Comparison of ENCODE assay signal across 3 cellular contexts in the genomic region with DNA sequence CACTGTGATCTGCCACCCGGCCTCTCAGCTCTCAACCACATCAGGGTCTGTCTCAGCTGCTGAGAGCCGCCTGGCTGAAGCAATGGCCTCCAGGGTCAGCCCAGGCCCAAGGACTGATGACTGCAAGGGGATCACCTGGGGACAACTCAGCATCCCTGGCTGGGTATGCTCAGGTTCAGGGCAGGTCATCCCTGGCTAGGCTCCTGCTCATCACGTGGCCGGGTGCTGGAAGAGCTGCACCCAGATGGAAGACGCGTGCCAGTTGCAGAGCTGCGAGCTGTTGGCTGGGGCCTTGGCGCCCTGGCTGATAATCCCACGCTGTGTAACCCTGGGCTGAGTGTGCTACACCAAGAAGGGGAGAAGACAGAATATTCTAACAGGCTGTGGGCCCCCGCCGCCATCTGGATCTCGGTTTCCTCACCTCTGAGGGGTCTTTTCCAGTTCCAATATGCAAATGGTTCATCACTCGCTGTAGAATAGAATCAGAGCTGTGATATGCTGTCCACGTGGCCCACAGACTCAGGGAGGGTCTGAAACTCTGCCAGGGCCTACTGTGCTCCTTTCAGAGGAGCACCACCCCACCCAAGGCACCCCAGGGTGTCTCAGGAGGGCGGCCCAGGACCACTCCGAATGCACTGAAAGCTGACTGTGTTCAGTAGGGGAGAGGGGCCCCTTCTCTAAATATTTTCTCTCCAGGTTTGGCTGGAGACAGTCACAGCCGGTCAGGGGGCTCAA.
TF ChIP-seq lines count a peak whose summit lies in the region.

No MANE protein-coding gene starts in this region.

TF ChIP-seq in SK-N-SH, 30 proteins besides CTCF, POLR2A, EP300 and RAD21 (continued from another document):
- TF ChIP-seq POLR2AphosphoS5 (IDR thresholded peaks at IDR 0.05; ENCODE audit: low read depth, low read length) (no peak), TAF1 (IDR thresholded peaks at IDR 0.05; ENCODE audit: borderline replicate concordance, low read depth, low read length) (no peak)
- TF ChIP-seq, protein P1, sequence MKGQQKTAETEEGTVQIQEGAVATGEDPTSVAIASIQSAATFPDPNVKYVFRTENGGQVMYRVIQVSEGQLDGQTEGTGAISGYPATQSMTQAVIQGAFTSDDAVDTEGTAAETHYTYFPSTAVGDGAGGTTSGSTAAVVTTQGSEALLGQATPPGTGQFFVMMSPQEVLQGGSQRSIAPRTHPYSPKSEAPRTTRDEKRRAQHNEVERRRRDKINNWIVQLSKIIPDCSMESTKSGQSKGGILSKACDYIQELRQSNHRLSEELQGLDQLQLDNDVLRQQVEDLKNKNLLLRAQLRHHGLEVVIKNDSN (IDR thresholded peaks at IDR 0.05; ENCODE audit: borderline replicate concordance, low read depth): no peak
- TF ChIP-seq, protein P2, sequence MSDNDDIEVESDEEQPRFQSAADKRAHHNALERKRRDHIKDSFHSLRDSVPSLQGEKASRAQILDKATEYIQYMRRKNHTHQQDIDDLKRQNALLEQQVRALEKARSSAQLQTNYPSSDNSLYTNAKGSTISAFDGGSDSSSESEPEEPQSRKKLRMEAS (IDR thresholded peaks at IDR 0.05; ENCODE audit: low read depth): no peak

TF ChIP-seq in SK-N-SH treated with all-trans-retinoic acid at 6 μM for 48 hours, 23 proteins besides CTCF, POLR2A, EP300 and RAD21:
- TF ChIP-seq, protein P3, sequence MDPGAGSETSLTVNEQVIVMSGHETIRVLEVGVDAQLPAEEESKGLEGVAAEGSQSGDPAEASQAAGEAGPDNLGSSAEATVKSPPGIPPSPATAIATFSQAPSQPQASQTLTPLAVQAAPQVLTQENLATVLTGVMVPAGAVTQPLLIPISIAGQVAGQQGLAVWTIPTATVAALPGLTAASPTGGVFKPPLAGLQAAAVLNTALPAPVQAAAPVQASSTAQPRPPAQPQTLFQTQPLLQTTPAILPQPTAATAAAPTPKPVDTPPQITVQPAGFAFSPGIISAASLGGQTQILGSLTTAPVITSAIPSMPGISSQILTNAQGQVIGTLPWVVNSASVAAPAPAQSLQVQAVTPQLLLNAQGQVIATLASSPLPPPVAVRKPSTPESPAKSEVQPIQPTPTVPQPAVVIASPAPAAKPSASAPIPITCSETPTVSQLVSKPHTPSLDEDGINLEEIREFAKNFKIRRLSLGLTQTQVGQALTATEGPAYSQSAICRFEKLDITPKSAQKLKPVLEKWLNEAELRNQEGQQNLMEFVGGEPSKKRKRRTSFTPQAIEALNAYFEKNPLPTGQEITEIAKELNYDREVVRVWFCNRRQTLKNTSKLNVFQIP (CRISPR knock-in tag; IDR thresholded peaks at IDR 0.05; ENCODE audit: borderline replicate concordance, low read depth): no peak
- TF ChIP-seq, protein P4, sequence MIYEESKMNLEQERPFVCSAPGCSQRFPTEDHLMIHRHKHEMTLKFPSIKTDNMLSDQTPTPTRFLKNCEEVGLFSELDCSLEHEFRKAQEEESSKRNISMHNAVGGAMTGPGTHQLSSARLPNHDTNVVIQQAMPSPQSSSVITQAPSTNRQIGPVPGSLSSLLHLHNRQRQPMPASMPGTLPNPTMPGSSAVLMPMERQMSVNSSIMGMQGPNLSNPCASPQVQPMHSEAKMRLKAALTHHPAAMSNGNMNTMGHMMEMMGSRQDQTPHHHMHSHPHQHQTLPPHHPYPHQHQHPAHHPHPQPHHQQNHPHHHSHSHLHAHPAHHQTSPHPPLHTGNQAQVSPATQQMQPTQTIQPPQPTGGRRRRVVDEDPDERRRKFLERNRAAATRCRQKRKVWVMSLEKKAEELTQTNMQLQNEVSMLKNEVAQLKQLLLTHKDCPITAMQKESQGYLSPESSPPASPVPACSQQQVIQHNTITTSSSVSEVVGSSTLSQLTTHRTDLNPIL (CRISPR knock-in tag; IDR thresholded peaks at IDR 0.05; ENCODE audit: low read depth): no peak
- TF ChIP-seq, protein P5, sequence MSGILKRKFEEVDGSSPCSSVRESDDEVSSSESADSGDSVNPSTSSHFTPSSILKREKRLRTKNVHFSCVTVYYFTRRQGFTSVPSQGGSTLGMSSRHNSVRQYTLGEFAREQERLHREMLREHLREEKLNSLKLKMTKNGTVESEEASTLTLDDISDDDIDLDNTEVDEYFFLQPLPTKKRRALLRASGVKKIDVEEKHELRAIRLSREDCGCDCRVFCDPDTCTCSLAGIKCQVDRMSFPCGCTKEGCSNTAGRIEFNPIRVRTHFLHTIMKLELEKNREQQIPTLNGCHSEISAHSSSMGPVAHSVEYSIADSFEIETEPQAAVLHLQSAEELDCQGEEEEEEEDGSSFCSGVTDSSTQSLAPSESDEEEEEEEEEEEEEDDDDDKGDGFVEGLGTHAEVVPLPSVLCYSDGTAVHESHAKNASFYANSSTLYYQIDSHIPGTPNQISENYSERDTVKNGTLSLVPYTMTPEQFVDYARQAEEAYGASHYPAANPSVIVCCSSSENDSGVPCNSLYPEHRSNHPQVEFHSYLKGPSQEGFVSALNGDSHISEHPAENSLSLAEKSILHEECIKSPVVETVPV (CRISPR knock-in tag; IDR thresholded peaks at IDR 0.05): no peak
- TF ChIP-seq RARB (CRISPR knock-in tag; IDR thresholded peaks at IDR 0.05) (no peak), ISL1 (CRISPR knock-in tag; IDR thresholded peaks at IDR 0.05) (no peak), ZC3H10 (CRISPR knock-in tag; IDR thresholded peaks at IDR 0.05) (no peak), BACH2 (CRISPR knock-in tag; IDR thresholded peaks at IDR 0.05; ENCODE audit: borderline replicate concordance) (no peak), ARNTL (CRISPR knock-in tag; IDR thresholded peaks at IDR 0.05; ENCODE audit: borderline replicate concordance, low read depth) (no peak), ZFP3 (CRISPR knock-in tag; IDR thresholded peaks at IDR 0.05) (no peak), ZNF70 (CRISPR knock-in tag; IDR thresholded peaks at IDR 0.05) (no peak), ZNF8 (CRISPR knock-in tag; IDR thresholded peaks at IDR 0.05) (no peak), PPARA (CRISPR knock-in tag; IDR thresholded peaks at IDR 0.05; ENCODE audit: borderline replicate concordance) (no peak), SNAI2 (CRISPR knock-in tag; IDR thresholded peaks at IDR 0.05) (no peak), TCF4 (CRISPR knock-in tag; IDR thresholded peaks at IDR 0.05; ENCODE audit: borderline replicate concordance) (no peak), TOX (CRISPR knock-in tag; IDR thresholded peaks at IDR 0.05; ENCODE audit: borderline replicate concordance) (no peak), ESRRG (CRISPR knock-in tag; IDR thresholded peaks at IDR 0.05) (no peak), GLIS3 (CRISPR knock-in tag; IDR thresholded peaks at IDR 0.05) (no peak), ZFP30 (CRISPR knock-in tag; IDR thresholded peaks at IDR 0.05) (no peak)
- TF ChIP-seq, protein P6, sequence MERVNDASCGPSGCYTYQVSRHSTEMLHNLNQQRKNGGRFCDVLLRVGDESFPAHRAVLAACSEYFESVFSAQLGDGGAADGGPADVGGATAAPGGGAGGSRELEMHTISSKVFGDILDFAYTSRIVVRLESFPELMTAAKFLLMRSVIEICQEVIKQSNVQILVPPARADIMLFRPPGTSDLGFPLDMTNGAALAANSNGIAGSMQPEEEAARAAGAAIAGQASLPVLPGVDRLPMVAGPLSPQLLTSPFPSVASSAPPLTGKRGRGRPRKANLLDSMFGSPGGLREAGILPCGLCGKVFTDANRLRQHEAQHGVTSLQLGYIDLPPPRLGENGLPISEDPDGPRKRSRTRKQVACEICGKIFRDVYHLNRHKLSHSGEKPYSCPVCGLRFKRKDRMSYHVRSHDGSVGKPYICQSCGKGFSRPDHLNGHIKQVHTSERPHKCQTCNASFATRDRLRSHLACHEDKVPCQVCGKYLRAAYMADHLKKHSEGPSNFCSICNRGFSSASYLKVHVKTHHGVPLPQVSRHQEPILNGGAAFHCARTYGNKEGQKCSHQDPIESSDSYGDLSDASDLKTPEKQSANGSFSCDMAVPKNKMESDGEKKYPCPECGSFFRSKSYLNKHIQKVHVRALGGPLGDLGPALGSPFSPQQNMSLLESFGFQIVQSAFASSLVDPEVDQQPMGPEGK (CRISPR knock-in tag; IDR thresholded peaks at IDR 0.05; ENCODE audit: borderline replicate concordance): no peak

TF ChIP-seq in endothelial cell of umbilical vein, 7 proteins besides CTCF, POLR2A, EP300 and RAD21 (continued from another document):
- TF ChIP-seq, protein P2 (IDR thresholded peaks at IDR 0.05; ENCODE audit: insufficient read depth, insufficient read length): no peak
- TF ChIP-seq JUN (IDR thresholded peaks at IDR 0.05; ENCODE audit: borderline replicate concordance, insufficient read depth, insufficient read length, low read depth) (no peak), MYC (IDR thresholded peaks at IDR 0.05; ENCODE audit: low read depth, low read length) (no peak), EZH2 (IDR thresholded peaks at IDR 0.05; ENCODE audit: borderline replicate concordance, low read depth, low read length, severe bottlenecking) (no peak), POLR2AphosphoS5 (IDR thresholded peaks at IDR 0.05; ENCODE audit: insufficient read depth, low read depth, low read length) (no peak)
